1 cellular context compared by ENCODE assay signal in the genomic region with DNA sequence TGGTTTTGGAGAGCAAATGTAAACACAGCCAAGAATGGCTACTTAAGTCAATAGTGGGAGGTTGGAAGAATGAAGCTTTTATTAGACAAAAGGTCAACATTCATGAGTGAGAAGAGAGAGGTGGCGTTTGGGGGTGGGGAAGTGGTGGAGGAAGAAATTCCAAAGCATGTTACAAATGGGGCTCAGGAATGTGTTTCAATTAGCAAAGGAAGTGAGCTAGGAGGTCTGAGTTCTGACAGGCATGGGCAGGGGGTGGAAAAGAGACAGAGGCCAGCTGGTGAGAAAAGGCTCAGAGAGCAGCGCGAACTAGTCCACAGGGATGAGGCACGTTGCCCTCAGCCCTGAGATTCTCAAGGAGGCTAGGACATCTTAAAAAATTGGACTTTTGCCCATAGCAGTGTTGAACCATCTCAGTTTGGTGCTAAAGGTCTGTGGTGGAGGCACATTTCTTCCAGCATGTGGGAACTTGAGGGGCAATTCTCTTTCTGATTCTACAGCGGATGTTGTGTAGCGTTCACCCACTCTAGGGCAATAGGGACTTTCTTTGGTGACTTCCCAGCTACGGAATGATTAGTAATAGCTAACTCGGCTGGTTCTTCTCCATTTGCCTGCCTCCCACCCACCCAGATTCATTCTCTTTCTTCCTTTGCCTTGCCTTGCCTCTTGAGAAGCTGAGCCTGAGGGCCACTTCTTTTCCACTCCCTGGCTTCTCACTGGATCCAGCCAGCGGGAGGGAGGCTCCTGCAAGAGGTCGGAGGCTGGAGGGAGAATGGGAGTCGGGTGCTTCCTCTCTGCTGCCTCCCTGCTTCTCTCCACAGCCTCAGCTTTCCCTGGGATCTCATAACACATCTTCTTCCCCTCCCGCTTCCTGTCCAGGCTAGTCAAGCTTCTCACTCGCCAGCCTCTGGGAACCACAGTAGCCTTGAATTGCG.
TF ChIP-seq lines count a peak whose summit lies in the region.

No MANE protein-coding gene starts in this region.

TF ChIP-seq in HepG2, 621 proteins besides CTCF, POLR2A, EP300 and RAD21 (continued from another document and continues in another):
- TF ChIP-seq, protein P1, sequence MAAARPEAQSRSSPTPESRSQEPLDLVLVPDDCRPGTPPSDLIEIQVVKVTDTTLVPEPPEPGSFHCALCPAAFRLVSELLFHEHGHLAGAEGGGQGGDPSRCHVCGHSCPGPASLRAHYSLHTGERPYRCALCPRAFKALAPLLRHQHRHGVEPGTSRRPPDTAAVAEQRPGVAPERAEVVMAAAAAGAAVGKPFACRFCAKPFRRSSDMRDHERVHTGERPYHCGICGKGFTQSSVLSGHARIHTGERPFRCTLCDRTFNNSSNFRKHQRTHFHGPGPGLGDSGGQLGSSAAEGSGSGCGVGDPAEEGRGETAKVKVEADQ (CRISPR knock-in tag; IDR thresholded peaks at IDR 0.05; ENCODE audit: borderline replicate concordance) = no peak
- peak; percentile 59; the same call in 1 of the 2 replicates for TF ChIP-seq NR2F6 (IDR thresholded peaks at IDR 0.05)
- peak; percentile 77 for TF ChIP-seq NR2F6 (CRISPR knock-in tag; IDR thresholded peaks at IDR 0.05)
- TF ChIP-seq NFRKB (IDR thresholded peaks at IDR 0.05) = no peak
- TF ChIP-seq ARID2 (CRISPR knock-in tag; IDR thresholded peaks at IDR 0.05; ENCODE audit: borderline replicate concordance) = no peak; the same call in 1 of the 2 replicates
- TF ChIP-seq, protein P2, sequence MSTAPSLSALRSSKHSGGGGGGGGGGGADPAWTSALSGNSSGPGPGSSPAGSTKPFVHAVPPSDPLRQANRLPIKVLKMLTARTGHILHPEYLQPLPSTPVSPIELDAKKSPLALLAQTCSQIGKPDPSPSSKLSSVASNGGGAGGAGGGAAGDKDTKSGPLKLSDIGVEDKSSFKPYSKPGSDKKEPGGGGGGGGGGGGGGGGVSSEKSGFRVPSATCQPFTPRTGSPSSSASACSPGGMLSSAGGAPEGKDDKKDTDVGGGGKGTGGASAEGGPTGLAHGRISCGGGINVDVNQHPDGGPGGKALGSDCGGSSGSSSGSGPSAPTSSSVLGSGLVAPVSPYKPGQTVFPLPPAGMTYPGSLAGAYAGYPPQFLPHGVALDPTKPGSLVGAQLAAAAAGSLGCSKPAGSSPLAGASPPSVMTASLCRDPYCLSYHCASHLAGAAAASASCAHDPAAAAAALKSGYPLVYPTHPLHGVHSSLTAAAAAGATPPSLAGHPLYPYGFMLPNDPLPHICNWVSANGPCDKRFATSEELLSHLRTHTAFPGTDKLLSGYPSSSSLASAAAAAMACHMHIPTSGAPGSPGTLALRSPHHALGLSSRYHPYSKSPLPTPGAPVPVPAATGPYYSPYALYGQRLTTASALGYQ (CRISPR knock-in tag; IDR thresholded peaks at IDR 0.05) = no peak
- TF ChIP-seq, protein P3, sequence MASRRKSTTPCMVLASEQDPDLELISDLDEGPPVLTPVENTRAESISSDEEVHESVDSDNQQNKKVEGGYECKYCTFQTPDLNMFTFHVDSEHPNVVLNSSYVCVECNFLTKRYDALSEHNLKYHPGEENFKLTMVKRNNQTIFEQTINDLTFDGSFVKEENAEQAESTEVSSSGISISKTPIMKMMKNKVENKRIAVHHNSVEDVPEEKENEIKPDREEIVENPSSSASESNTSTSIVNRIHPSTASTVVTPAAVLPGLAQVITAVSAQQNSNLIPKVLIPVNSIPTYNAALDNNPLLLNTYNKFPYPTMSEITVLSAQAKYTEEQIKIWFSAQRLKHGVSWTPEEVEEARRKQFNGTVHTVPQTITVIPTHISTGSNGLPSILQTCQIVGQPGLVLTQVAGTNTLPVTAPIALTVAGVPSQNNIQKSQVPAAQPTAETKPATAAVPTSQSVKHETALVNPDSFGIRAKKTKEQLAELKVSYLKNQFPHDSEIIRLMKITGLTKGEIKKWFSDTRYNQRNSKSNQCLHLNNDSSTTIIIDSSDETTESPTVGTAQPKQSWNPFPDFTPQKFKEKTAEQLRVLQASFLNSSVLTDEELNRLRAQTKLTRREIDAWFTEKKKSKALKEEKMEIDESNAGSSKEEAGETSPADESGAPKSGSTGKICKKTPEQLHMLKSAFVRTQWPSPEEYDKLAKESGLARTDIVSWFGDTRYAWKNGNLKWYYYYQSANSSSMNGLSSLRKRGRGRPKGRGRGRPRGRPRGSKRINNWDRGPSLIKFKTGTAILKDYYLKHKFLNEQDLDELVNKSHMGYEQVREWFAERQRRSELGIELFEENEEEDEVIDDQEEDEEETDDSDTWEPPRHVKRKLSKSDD (CRISPR knock-in tag; IDR thresholded peaks at IDR 0.05; ENCODE audit: low read depth) = peak; percentile 58; the same call in 1 of the 2 replicates
- TF ChIP-seq, protein P4, sequence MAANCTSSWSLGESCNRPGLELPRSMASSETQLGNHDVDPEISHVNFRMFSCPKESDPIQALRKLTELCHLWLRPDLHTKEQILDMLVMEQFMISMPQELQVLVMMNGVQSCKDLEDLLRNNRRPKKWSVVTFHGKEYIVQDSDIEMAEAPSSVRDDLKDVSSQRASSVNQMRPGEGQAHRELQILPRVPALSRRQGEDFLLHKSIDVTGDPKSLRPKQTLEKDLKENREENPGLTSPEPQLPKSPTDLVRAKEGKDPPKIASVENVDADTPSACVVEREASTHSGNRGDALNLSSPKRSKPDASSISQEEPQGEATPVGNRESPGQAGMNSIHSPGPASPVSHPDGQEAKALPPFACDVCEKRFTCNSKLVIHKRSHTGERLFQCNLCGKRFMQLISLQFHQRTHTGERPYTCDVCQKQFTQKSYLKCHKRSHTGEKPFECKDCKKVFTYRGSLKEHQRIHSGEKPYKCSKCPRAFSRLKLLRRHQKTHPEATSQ (CRISPR knock-in tag; IDR thresholded peaks at IDR 0.05; ENCODE audit: borderline replicate concordance) = no peak; the same call in 1 of the 2 replicates
- TF ChIP-seq KDM5A (IDR thresholded peaks at IDR 0.05; ENCODE audit: borderline replicate concordance, low read length) = no peak
- TF ChIP-seq, protein P5, sequence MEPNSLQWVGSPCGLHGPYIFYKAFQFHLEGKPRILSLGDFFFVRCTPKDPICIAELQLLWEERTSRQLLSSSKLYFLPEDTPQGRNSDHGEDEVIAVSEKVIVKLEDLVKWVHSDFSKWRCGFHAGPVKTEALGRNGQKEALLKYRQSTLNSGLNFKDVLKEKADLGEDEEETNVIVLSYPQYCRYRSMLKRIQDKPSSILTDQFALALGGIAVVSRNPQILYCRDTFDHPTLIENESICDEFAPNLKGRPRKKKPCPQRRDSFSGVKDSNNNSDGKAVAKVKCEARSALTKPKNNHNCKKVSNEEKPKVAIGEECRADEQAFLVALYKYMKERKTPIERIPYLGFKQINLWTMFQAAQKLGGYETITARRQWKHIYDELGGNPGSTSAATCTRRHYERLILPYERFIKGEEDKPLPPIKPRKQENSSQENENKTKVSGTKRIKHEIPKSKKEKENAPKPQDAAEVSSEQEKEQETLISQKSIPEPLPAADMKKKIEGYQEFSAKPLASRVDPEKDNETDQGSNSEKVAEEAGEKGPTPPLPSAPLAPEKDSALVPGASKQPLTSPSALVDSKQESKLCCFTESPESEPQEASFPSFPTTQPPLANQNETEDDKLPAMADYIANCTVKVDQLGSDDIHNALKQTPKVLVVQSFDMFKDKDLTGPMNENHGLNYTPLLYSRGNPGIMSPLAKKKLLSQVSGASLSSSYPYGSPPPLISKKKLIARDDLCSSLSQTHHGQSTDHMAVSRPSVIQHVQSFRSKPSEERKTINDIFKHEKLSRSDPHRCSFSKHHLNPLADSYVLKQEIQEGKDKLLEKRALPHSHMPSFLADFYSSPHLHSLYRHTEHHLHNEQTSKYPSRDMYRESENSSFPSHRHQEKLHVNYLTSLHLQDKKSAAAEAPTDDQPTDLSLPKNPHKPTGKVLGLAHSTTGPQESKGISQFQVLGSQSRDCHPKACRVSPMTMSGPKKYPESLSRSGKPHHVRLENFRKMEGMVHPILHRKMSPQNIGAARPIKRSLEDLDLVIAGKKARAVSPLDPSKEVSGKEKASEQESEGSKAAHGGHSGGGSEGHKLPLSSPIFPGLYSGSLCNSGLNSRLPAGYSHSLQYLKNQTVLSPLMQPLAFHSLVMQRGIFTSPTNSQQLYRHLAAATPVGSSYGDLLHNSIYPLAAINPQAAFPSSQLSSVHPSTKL (CRISPR knock-in tag; IDR thresholded peaks at IDR 0.05) = peak; percentile 83
- TF ChIP-seq NCOA2 (CRISPR knock-in tag; IDR thresholded peaks at IDR 0.05) = peak; percentile 77
- TF ChIP-seq, protein P6, sequence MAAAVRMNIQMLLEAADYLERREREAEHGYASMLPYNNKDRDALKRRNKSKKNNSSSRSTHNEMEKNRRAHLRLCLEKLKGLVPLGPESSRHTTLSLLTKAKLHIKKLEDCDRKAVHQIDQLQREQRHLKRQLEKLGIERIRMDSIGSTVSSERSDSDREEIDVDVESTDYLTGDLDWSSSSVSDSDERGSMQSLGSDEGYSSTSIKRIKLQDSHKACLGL (CRISPR knock-in tag; IDR thresholded peaks at IDR 0.05) = no peak
- TF ChIP-seq GLI4 (CRISPR knock-in tag; IDR thresholded peaks at IDR 0.05; ENCODE audit: borderline replicate concordance) = no peak
- no peak for TF ChIP-seq ZNF713 (CRISPR knock-in tag; IDR thresholded peaks at IDR 0.05)
- no peak for TF ChIP-seq ZNF83 (CRISPR knock-in tag; IDR thresholded peaks at IDR 0.05; ENCODE audit: borderline replicate concordance)
- TF ChIP-seq SOX6 (IDR thresholded peaks at IDR 0.05) = no peak
- peak; percentile 74; the same call in 1 of the 2 replicates for TF ChIP-seq SOX6 (CRISPR knock-in tag; IDR thresholded peaks at IDR 0.05)
- no peak for TF ChIP-seq PCBP1 (IDR thresholded peaks at IDR 0.05; ENCODE audit: borderline replicate concordance, low read depth, low read length)
- TF ChIP-seq, protein P7, sequence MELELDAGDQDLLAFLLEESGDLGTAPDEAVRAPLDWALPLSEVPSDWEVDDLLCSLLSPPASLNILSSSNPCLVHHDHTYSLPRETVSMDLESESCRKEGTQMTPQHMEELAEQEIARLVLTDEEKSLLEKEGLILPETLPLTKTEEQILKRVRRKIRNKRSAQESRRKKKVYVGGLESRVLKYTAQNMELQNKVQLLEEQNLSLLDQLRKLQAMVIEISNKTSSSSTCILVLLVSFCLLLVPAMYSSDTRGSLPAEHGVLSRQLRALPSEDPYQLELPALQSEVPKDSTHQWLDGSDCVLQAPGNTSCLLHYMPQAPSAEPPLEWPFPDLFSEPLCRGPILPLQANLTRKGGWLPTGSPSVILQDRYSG (CRISPR knock-in tag; IDR thresholded peaks at IDR 0.05) = no peak
- no peak for TF ChIP-seq ZSCAN12 (CRISPR knock-in tag; IDR thresholded peaks at IDR 0.05)
- TF ChIP-seq SUZ12 (IDR thresholded peaks at IDR 0.05; ENCODE audit: low read depth, low read length) = no peak
- TF ChIP-seq MTA3 (CRISPR knock-in tag; IDR thresholded peaks at IDR 0.05) = no peak
- no peak for TF ChIP-seq ZFP37 (CRISPR knock-in tag; IDR thresholded peaks at IDR 0.05; ENCODE audit: borderline replicate concordance)
- no peak for TF ChIP-seq XBP1 (CRISPR knock-in tag; IDR thresholded peaks at IDR 0.05)
- no peak; the same call in 1 of the 2 replicates for TF ChIP-seq RCOR2 (CRISPR knock-in tag; IDR thresholded peaks at IDR 0.05)
- TF ChIP-seq THAP11 (CRISPR knock-in tag; IDR thresholded peaks at IDR 0.05) = peak; percentile 16; the same call in 1 of the 2 replicates
- TF ChIP-seq, protein P8, sequence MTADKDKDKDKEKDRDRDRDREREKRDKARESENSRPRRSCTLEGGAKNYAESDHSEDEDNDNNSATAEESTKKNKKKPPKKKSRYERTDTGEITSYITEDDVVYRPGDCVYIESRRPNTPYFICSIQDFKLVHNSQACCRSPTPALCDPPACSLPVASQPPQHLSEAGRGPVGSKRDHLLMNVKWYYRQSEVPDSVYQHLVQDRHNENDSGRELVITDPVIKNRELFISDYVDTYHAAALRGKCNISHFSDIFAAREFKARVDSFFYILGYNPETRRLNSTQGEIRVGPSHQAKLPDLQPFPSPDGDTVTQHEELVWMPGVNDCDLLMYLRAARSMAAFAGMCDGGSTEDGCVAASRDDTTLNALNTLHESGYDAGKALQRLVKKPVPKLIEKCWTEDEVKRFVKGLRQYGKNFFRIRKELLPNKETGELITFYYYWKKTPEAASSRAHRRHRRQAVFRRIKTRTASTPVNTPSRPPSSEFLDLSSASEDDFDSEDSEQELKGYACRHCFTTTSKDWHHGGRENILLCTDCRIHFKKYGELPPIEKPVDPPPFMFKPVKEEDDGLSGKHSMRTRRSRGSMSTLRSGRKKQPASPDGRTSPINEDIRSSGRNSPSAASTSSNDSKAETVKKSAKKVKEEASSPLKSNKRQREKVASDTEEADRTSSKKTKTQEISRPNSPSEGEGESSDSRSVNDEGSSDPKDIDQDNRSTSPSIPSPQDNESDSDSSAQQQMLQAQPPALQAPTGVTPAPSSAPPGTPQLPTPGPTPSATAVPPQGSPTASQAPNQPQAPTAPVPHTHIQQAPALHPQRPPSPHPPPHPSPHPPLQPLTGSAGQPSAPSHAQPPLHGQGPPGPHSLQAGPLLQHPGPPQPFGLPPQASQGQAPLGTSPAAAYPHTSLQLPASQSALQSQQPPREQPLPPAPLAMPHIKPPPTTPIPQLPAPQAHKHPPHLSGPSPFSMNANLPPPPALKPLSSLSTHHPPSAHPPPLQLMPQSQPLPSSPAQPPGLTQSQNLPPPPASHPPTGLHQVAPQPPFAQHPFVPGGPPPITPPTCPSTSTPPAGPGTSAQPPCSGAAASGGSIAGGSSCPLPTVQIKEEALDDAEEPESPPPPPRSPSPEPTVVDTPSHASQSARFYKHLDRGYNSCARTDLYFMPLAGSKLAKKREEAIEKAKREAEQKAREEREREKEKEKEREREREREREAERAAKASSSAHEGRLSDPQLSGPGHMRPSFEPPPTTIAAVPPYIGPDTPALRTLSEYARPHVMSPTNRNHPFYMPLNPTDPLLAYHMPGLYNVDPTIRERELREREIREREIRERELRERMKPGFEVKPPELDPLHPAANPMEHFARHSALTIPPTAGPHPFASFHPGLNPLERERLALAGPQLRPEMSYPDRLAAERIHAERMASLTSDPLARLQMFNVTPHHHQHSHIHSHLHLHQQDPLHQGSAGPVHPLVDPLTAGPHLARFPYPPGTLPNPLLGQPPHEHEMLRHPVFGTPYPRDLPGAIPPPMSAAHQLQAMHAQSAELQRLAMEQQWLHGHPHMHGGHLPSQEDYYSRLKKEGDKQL (CRISPR knock-in tag; IDR thresholded peaks at IDR 0.05; ENCODE audit: low read depth) = no peak
- TF ChIP-seq GTF3A (CRISPR knock-in tag; conservative IDR thresholded peaks at IDR 0.05) = no peak
- peak; percentile 44; the same call in 1 of the 2 replicates for TF ChIP-seq ZMYM4 (CRISPR knock-in tag; IDR thresholded peaks at IDR 0.05)
- no peak for TF ChIP-seq ZNF136 (CRISPR knock-in tag; IDR thresholded peaks at IDR 0.05; ENCODE audit: low read depth)
- TF ChIP-seq ZNF546 (CRISPR knock-in tag; conservative IDR thresholded peaks at IDR 0.05) = no peak
- TF ChIP-seq FOXA3 (CRISPR knock-in tag; IDR thresholded peaks at IDR 0.05) = peak; percentile 84
- TF ChIP-seq, protein P9, sequence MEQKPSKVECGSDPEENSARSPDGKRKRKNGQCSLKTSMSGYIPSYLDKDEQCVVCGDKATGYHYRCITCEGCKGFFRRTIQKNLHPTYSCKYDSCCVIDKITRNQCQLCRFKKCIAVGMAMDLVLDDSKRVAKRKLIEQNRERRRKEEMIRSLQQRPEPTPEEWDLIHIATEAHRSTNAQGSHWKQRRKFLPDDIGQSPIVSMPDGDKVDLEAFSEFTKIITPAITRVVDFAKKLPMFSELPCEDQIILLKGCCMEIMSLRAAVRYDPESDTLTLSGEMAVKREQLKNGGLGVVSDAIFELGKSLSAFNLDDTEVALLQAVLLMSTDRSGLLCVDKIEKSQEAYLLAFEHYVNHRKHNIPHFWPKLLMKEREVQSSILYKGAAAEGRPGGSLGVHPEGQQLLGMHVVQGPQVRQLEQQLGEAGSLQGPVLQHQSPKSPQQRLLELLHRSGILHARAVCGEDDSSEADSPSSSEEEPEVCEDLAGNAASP (CRISPR knock-in tag; IDR thresholded peaks at IDR 0.05; ENCODE audit: borderline replicate concordance) = no peak; the same call in 1 of the 2 replicates
- TF ChIP-seq ZNF350 (CRISPR knock-in tag; IDR thresholded peaks at IDR 0.05; ENCODE audit: borderline replicate concordance, low read depth) = no peak
- TF ChIP-seq, protein P10, sequence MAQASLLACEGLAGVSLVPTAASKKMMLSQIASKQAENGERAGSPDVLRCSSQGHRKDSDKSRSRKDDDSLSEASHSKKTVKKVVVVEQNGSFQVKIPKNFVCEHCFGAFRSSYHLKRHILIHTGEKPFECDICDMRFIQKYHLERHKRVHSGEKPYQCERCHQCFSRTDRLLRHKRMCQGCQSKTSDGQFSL (CRISPR knock-in tag; IDR thresholded peaks at IDR 0.05) = no peak
